ENCODE assay signal across 31 cellular contexts in genomic region chr22:42428025-42428424, GRCh38. TPM values are rescaled to one million over a fixed set of nuclear protein-coding genes. Genes with fewer than 3 reads are reported as not detected.
"Had no signal": no experiment of that assay in that cellular context is flagged by ENCODE, and none has a peak within 500 bp of the region (broad histone marks: within the 10 kb centered on the region; RNA-seq: fewer than 3 reads in every experiment).

No MANE protein-coding gene starts in this region.

- H3K4me3 ChIP-seq: ascending aorta, body of pancreas, SJSA1 had no signal

- H3K9me3 Mint-ChIP-seq: activated B cell treated with CpG ODN at 0.5 μM for 24 hours; activated CD4-positive, alpha-beta memory T cell treated with anti-CD3 and anti-CD28 coated beads for 36 hours; activated CD4-positive, alpha-beta T cell treated with anti-CD3 and anti-CD28 coated beads, Interleukin-2, amount 10 ng/mL, durations not matched to agents 7 days and 5 days; activated naive CD4-positive, alpha-beta T cell treated with anti-CD3 and anti-CD28 coated beads, Interleukin-2, amount 50 U/mL, for 72 hours; activated naive CD8-positive, alpha-beta T cell treated with anti-CD3 and anti-CD28 coated beads, Interleukin-2, amount 50 U/mL, for 24 hours; activated T-cell treated with anti-CD3 and anti-CD28 coated beads, Interleukin-2, amount 50 U/mL, for 4 hours; central memory CD8-positive, alpha-beta T cell; T-helper 1 cell treated with Interleukin-12 subunit alpha and Interleukin-12 subunit beta and Interleukin-4 antibody, amounts not matched to agents 30 μg/mL and 1 μg/mL, for 36 hours had no signal

- H3K36me3 ChIP-seq: ascending aorta, SJSA1 had no signal

- DNase-seq: activated B cell treated with CpG ODN at 0.5 μM for 24 hours; activated CD4-positive, alpha-beta memory T cell treated with anti-CD3 and anti-CD28 coated beads for 36 hours; activated CD4-positive, alpha-beta T cell treated with anti-CD3 and anti-CD28 coated beads for 1 hour; activated CD4-positive, alpha-beta T cell treated with anti-CD3 and anti-CD28 coated beads, Interleukin-2, amount 10 ng/mL, durations not matched to agents 7 days and 5 days; activated CD8-positive, alpha-beta memory T cell treated with anti-CD3 and anti-CD28 coated beads for 24 hours; activated effector memory CD4-positive, alpha-beta T cell treated with anti-CD3 and anti-CD28 coated beads, Interleukin-2, amount 50 U/mL, for 16 hours; activated naive CD4-positive, alpha-beta T cell treated with Interleukin-2 at 50 U/mL for 16 hours; activated naive CD8-positive, alpha-beta T cell treated with anti-CD3 and anti-CD28 coated beads, Interleukin-2, amount 50 U/mL, for 24 hours; activated T-cell treated with anti-CD3 and anti-CD28 coated beads, Interleukin-2, amount 50 U/mL, for 4 hours; amniotic stem cell; body of pancreas; Karpas-422; NCI-H1105 treated with DMSO at 0.1 percent for 48 hours; NCI-H1436 treated with DMSO at 0.1 percent for 48 hours; NCI-H187 treated with DMSO at 0.1 percent for 48 hours; NCI-H2171; NCI-H2227 treated with DMSO at 0.1 percent for 48 hours; NCI-H446 treated with DMSO at 0.1 percent for 48 hours; NCI-H524 treated with DMSO at 0.1 percent for 48 hours; NCI-H774; OCI-M1; RPMI8226; SHP77; SW 1271 had no signal

- H3K27ac Mint-ChIP-seq: activated B cell treated with CpG ODN at 0.5 μM for 24 hours; activated CD4-positive, alpha-beta memory T cell treated with anti-CD3 and anti-CD28 coated beads for 36 hours; activated CD4-positive, alpha-beta T cell treated with anti-CD3 and anti-CD28 coated beads, Interleukin-2, amount 10 ng/mL, durations not matched to agents 7 days and 5 days; activated naive CD4-positive, alpha-beta T cell treated with anti-CD3 and anti-CD28 coated beads, Interleukin-2, amount 50 U/mL, for 72 hours; activated naive CD8-positive, alpha-beta T cell treated with anti-CD3 and anti-CD28 coated beads, Interleukin-2, amount 50 U/mL, for 24 hours; T-helper 1 cell treated with Interleukin-12 subunit alpha and Interleukin-12 subunit beta and Interleukin-4 antibody, amounts not matched to agents 30 μg/mL and 1 μg/mL, for 36 hours had no signal

- H3K27me3 ChIP-seq: ascending aorta, body of pancreas had no signal

- H3K9me3 ChIP-seq: ascending aorta, body of pancreas, SJSA1 had no signal

- H3K4me1 Mint-ChIP-seq: activated CD4-positive, alpha-beta T cell treated with anti-CD3 and anti-CD28 coated beads, Interleukin-2, amount 10 ng/mL, durations not matched to agents 7 days and 5 days; activated naive CD8-positive, alpha-beta T cell treated with anti-CD3 and anti-CD28 coated beads, Interleukin-2, amount 50 U/mL, for 24 hours; central memory CD8-positive, alpha-beta T cell had no signal

- H3K27ac ChIP-seq: ascending aorta, body of pancreas, SJSA1 had no signal

- H3K4me1 ChIP-seq: body of pancreas, SJSA1 had no signal

- H3K36me3 Mint-ChIP-seq: activated CD4-positive, alpha-beta memory T cell treated with anti-CD3 and anti-CD28 coated beads for 36 hours; activated naive CD4-positive, alpha-beta T cell treated with anti-CD3 and anti-CD28 coated beads, Interleukin-2, amount 50 U/mL, for 72 hours had no signal

- H3K4me3 Mint-ChIP-seq: activated B cell treated with CpG ODN at 0.5 μM for 24 hours; activated CD4-positive, alpha-beta memory T cell treated with anti-CD3 and anti-CD28 coated beads for 36 hours; activated CD4-positive, alpha-beta T cell treated with anti-CD3 and anti-CD28 coated beads, Interleukin-2, amount 10 ng/mL, durations not matched to agents 7 days and 5 days; activated naive CD8-positive, alpha-beta T cell treated with anti-CD3 and anti-CD28 coated beads, Interleukin-2, amount 50 U/mL, for 24 hours; activated T-cell treated with anti-CD3 and anti-CD28 coated beads, Interleukin-2, amount 50 U/mL, for 4 hours; central memory CD8-positive, alpha-beta T cell; T-helper 1 cell treated with Interleukin-12 subunit alpha and Interleukin-12 subunit beta and Interleukin-4 antibody, amounts not matched to agents 30 μg/mL and 1 μg/mL, for 36 hours had no signal

- ATAC-seq: activated naive CD4-positive, alpha-beta T cell treated with anti-CD3 and anti-CD28 coated beads, Interleukin-2, amount 50 U/mL, for 72 hours; activated naive CD8-positive, alpha-beta T cell treated with anti-CD3 and anti-CD28 coated beads, Interleukin-2, amount 50 U/mL, for 24 hours; activated T-cell treated with anti-CD3 and anti-CD28 coated beads, Interleukin-2, amount 50 U/mL, for 4 hours; body of pancreas; Panc1; SK-N-SH treated with all-trans-retinoic acid at 6 μM for 48 hours had no signal

RNA-seq across cellular contexts. Expression of gene NFAM1, which starts 4.2 kb away (rescaled TPM):
- total RNA-seq: SJSA1 had no signal
